In genomic region chrX:49163555-49164419, GRCh38 we compare ENCODE assay signal across 8 cellular contexts. TPM values are rescaled to one million over a fixed set of nuclear protein-coding genes. Genes with fewer than 3 reads are reported as not detected.
A peak's percentile ranks its signal among the peaks of the same experiment; 100 is the strongest.
DNase-seq lines count a peak whose midpoint lies in the region; ATAC-seq and TF ChIP-seq lines count a peak whose summit lies in the region.

No MANE protein-coding gene starts in this region.

- H3K27me3 ChIP-seq in CD8-positive, alpha-beta memory T cell (ENCODE audit: insufficient read depth, low read length, poor library complexity, severe bottlenecking), result no peaks in the 10 kb centered on the region
- H3K27me3 ChIP-seq in esophagus muscularis mucosa, result no peaks in the 10 kb centered on the region
- no peaks in the 10 kb centered on the region for H3K27me3 ChIP-seq in muscle layer of duodenum (ENCODE audit: low read depth, low read length)

- H3K27ac ChIP-seq in CD8-positive, alpha-beta memory T cell (ENCODE audit: low read depth, low read length), result peak overlapping the region; percentile 43
- H3K27ac ChIP-seq in esophagus muscularis mucosa (replicated peaks in 1 of 4) (peak overlapping the region; percentile 86 to 91 (median 90)), muscle layer of duodenum (ENCODE audit: low read length) (peak overlapping the region; percentile 74)

- TF ChIP-seq POLR2A in esophagus muscularis mucosa (IDR thresholded peaks at IDR 0.05; ENCODE audit: low read depth), result no peak

- H3K36me3 Mint-ChIP-seq in CD8-positive, alpha-beta memory T cell, result no peaks in the 10 kb centered on the region
- H3K36me3 Mint-ChIP-seq in stimulated activated effector memory CD8-positive, alpha-beta T cell treated with anti-CD3 and anti-CD28 coated beads, Interleukin-12 subunit alpha, Interleukin-12 subunit beta, amount 100 ng/mL, for 72 hours, result peaks cover 14% of the 10 kb centered on the region

- WGBS in esophagus muscularis mucosa, result 51% methylated on average over 31 of the region's 69 CpGs

- H3K4me3 ChIP-seq in CD8-positive, alpha-beta memory T cell (ENCODE audit: low read length), result no peak overlapping the region
- H3K4me3 ChIP-seq in esophagus muscularis mucosa, result peak overlapping the region; percentile 46 to 57 (median 50)
- peak overlapping the region in 1 of 2 donors; percentile 33 for H3K4me3 ChIP-seq in muscle layer of duodenum (ENCODE audit: low read depth in 1 of 2, low read length in 2 of 2)

- no peaks in the 10 kb centered on the region for H3K36me3 ChIP-seq in CD8-positive, alpha-beta memory T cell (ENCODE audit: insufficient read depth, low read length)
- H3K36me3 ChIP-seq in esophagus muscularis mucosa (no peaks in the 10 kb centered on the region), muscle layer of duodenum (ENCODE audit: control insufficient read depth in 1 of 2, insufficient read depth in 2 of 2, low read length in 2 of 2) (no peaks in the 10 kb centered on the region)

- CTCF ChIA-PET in CD8-positive, alpha-beta memory T cell (lab: Charles Lee), result interaction anchor here (1.4 to 1.8 kb wide), 4 partner anchors 9 to 29 kb away, joined by 5 to 6 read pairs (median 5); no protein-coding TSS in a partner anchor

- peak overlapping the region; percentile 86 to 95 (median 93) for H3K27ac Mint-ChIP-seq in CD8-positive, alpha-beta memory T cell
- peak overlapping the region; percentile 97 for H3K27ac Mint-ChIP-seq in stimulated activated effector memory CD8-positive, alpha-beta T cell treated with anti-CD3 and anti-CD28 coated beads, Interleukin-12 subunit alpha, Interleukin-12 subunit beta, amount 100 ng/mL, for 72 hours

- ATAC-seq in stimulated activated effector memory CD8-positive, alpha-beta T cell treated with anti-CD3 and anti-CD28 coated beads, Interleukin-12 subunit alpha, Interleukin-12 subunit beta, amount 100 ng/mL, for 72 hours, result peak; percentile 73

- no peaks in the 10 kb centered on the region for H3K9me3 Mint-ChIP-seq in CD8-positive, alpha-beta memory T cell
- no peaks in the 10 kb centered on the region for H3K9me3 Mint-ChIP-seq in stimulated activated effector memory CD8-positive, alpha-beta T cell treated with anti-CD3 and anti-CD28 coated beads, Interleukin-12 subunit alpha, Interleukin-12 subunit beta, amount 100 ng/mL, for 72 hours

- peak overlapping the region; percentile 71 to 84 (median 80) for H3K4me3 Mint-ChIP-seq in CD8-positive, alpha-beta memory T cell
- H3K4me3 Mint-ChIP-seq in stimulated activated effector memory CD8-positive, alpha-beta T cell treated with anti-CD3 and anti-CD28 coated beads, Interleukin-12 subunit alpha, Interleukin-12 subunit beta, amount 100 ng/mL, for 72 hours, result peak overlapping the region; percentile 73

- peak; percentile 73 to 86 (median 80) for DNase-seq in CD8-positive, alpha-beta memory T cell
- DNase-seq in GM20000 (ENCODE audit: low spot score), result peak; percentile 87
- DNase-seq in HuH-7 (ENCODE audit: low spot score), result peak; percentile 99
- peak; percentile 50 for DNase-seq in OCI-M2 (lab: John Stamatoyannopoulos, UW; ENCODE audit: unreplicated experiment)
- DNase-seq in activated T-cell treated with anti-CD3 and anti-CD28 coated beads, Interleukin-2, amount 50 U/mL, for 48 hours, result peak; percentile 83 to 87
- peak; percentile 95 for DNase-seq in esophagus muscularis mucosa (ENCODE audit: extremely low spot score)
- DNase-seq in stimulated activated effector memory CD8-positive, alpha-beta T cell treated with anti-CD3 and anti-CD28 coated beads, Interleukin-12 subunit alpha, Interleukin-12 subunit beta, amount 100 ng/mL, for 72 hours (ENCODE audit: low spot score in 2 of 2), result peak; percentile 69 to 84

- intact Hi-C loops in esophagus muscularis mucosa (cut with DNase I), result loop anchor here (10.0 kb wide), 1 partner anchor 1509 kb away; the partner anchor contains the start of genes ELK1 and UXT

- peaks cover 16% of the 10 kb centered on the region for H3K4me1 ChIP-seq in CD8-positive, alpha-beta memory T cell (ENCODE audit: insufficient read depth, low read length)
- H3K4me1 ChIP-seq in esophagus muscularis mucosa (peaks cover 3 to 45% (median 29%) of the 10 kb centered on the region in 4 donors), muscle layer of duodenum (ENCODE audit: control insufficient read depth in 1 of 2, insufficient read depth in 2 of 2, low read length in 2 of 2) (peaks cover 0 to 8% of the 10 kb centered on the region in 2 donors)

- no peaks in the 10 kb centered on the region for H3K9me3 ChIP-seq in CD8-positive, alpha-beta memory T cell (ENCODE audit: low read length)
- no peaks in the 10 kb centered on the region for H3K9me3 ChIP-seq in esophagus muscularis mucosa
- no peaks in the 10 kb centered on the region for H3K9me3 ChIP-seq in muscle layer of duodenum (ENCODE audit: control insufficient read depth in 1 of 2, low read length in 2 of 2)

- peak; percentile 62 for TF ChIP-seq CTCF in GM20000 (IDR thresholded peaks at IDR 0.05; ENCODE audit: extremely low read depth, missing control alignments)
- TF ChIP-seq CTCF in esophagus muscularis mucosa (IDR thresholded peaks at IDR 0.05), result peak; percentile 77 to 85 (median 79)

- peaks cover 22 to 38% (median 26%) of the 10 kb centered on the region in 3 donors for H3K4me1 Mint-ChIP-seq in CD8-positive, alpha-beta memory T cell
- peaks cover 33% of the 10 kb centered on the region for H3K4me1 Mint-ChIP-seq in stimulated activated effector memory CD8-positive, alpha-beta T cell treated with anti-CD3 and anti-CD28 coated beads, Interleukin-12 subunit alpha, Interleukin-12 subunit beta, amount 100 ng/mL, for 72 hours

- POLR2A ChIA-PET in CD8-positive, alpha-beta memory T cell (lab: Charles Lee), result interaction anchor here (1.0 kb wide), 1 partner anchor 41 kb away, joined by 3 read pairs; no protein-coding TSS in a partner anchor

- H3K27me3 Mint-ChIP-seq in CD8-positive, alpha-beta memory T cell, result no peaks in the 10 kb centered on the region

- TF ChIP-seq EP300 in esophagus muscularis mucosa (IDR thresholded peaks at IDR 0.05), result no peak

RNA-seq across cellular contexts. Expression of gene MAGIX, which starts 1.2 kb away (rescaled TPM):
- 1 to 10 TPM; 1.4 TPM for total RNA-seq in CD8-positive, alpha-beta memory T cell
- 0.25 TPM for polyA plus RNA-seq in CD8-positive, alpha-beta memory T cell
- 1 to 10 TPM; 1.5 to 4.2 (median 3.6) TPM for total RNA-seq in esophagus muscularis mucosa

RNA-seq across cellular contexts. Expression of gene PLP2, which starts 7.9 kb away (rescaled TPM):
- 10 to 100 TPM; 95.2 to 98.1 TPM for total RNA-seq in CD8-positive, alpha-beta memory T cell
- 160 TPM for polyA plus RNA-seq in CD8-positive, alpha-beta memory T cell
- total RNA-seq in esophagus muscularis mucosa, result 100 to 1,000 TPM in 1 of 4 donors, 10 to 100 TPM in 3; 55.3 to 101 (median 76.3) TPM

RNA-seq across cellular contexts. Expression of gene PRICKLE3, which starts 22.4 kb away (rescaled TPM):
- total RNA-seq in CD8-positive, alpha-beta memory T cell, result 10 to 100 TPM; 13.3 to 13.5 TPM
- polyA plus RNA-seq in CD8-positive, alpha-beta memory T cell, result 3.0 TPM
- 10 to 100 TPM in 3 of 4 donors, 1 to 10 TPM in 1; 7.6 to 16.2 (median 12.3) TPM for total RNA-seq in esophagus muscularis mucosa

RNA-seq across cellular contexts. Expression of gene SYP, which starts 36.2 kb away (rescaled TPM):
- total RNA-seq in CD8-positive, alpha-beta memory T cell, result 1 to 10 TPM; 1.9 to 2.5 TPM
- polyA plus RNA-seq in CD8-positive, alpha-beta memory T cell, result 0.25 TPM
- 10 to 100 TPM in 1 of 4 donors, 1 to 10 TPM in 3; 4.5 to 12.0 (median 6.1) TPM for total RNA-seq in esophagus muscularis mucosa

RNA-seq across cellular contexts. Expression of gene GPKOW, which starts 40.3 kb away (rescaled TPM):
- total RNA-seq in CD8-positive, alpha-beta memory T cell, result 10 to 100 TPM; 20.4 to 23.3 TPM
- 31.8 TPM for polyA plus RNA-seq in CD8-positive, alpha-beta memory T cell
- total RNA-seq in esophagus muscularis mucosa, result 10 to 100 TPM; 27.8 to 43.8 (median 32.4) TPM
